Comparison of ENCODE assay signal across 8 cellular contexts in the genomic region with DNA sequence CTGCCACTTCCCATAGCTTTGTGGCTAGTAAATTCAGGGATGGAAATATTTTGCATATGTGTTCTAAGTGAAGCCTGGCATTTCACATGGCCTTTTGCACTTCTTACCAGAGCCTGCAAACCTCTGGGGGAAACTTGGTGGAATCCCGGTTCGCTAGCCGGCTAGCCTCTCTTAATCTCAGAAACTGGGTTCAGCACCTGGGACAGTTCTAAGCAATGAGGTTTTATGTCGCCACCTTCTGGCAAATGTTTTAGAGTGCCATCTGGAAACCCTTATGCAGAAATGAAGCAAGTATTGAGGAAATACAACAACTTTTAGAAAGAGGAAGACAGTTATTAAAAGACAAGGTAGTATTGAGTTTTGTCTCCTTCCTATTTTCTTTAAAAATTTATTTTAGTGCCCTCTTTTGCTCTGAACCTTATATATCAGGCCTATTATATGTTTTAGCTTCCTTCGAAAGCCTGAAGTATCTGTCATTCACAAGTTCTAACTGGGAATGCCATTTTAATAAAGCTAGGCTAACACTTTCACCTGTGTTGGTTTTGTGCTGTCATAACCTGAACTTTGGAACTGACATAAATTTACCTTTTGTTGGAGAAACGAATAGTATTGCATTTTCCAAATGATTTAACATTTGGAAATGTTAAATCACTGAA. TPM values are rescaled to one million over a fixed set of nuclear protein-coding genes. Genes with fewer than 3 reads are reported as not detected.
A peak's percentile ranks its signal among the peaks of the same experiment; 100 is the strongest.
DNase-seq lines count a peak whose midpoint lies in the region; ATAC-seq and TF ChIP-seq lines count a peak whose summit lies in the region.

No MANE protein-coding gene starts in this region.

- 21% methylated on average over 5 of the region's 6 CpGs for WGBS in HUES64

- peak; percentile 55 for TF ChIP-seq CTCF in mesothelial cell of epicardium (IDR thresholded peaks at IDR 0.05; ENCODE audit: unreplicated experiment)

- H3K27me3 ChIP-seq in HUES64 (ENCODE audit: insufficient read depth, low read length), result peaks cover 37% of the 10 kb centered on the region

- no peaks in the 10 kb centered on the region for H3K36me3 ChIP-seq in HUES64 (ENCODE audit: insufficient read depth, low read length)

- DNase-seq in activated CD8-positive, alpha-beta memory T cell treated with anti-CD3 and anti-CD28 coated beads, Interleukin-2, amount 10 ng/mL, durations not matched to agents 7 days and 5 days, result peak; percentile 46
- no peak for DNase-seq in activated CD8-positive, alpha-beta memory T cell treated with anti-CD3 and anti-CD28 coated beads, Interleukin-2, amount 50 U/mL, for 4 hours
- DNase-seq in OCI-M1 (lab: John Stamatoyannopoulos, UW), result peak; percentile 87
- peak; percentile 63 for DNase-seq in dedifferentiated amniotic fluid mesenchymal stem cell (ENCODE audit: extremely low spot score)
- DNase-seq in mesothelial cell of epicardium (ENCODE audit: low spot score in 2 of 2, unreplicated experiment in 2 of 2), result peak in 1 of 2 experiments; percentile 61

- no peak overlapping the region for H3K27ac Mint-ChIP-seq in activated CD8-positive, alpha-beta memory T cell treated with anti-CD3 and anti-CD28 coated beads, Interleukin-2, amount 10 ng/mL, durations not matched to agents 7 days and 5 days
- H3K27ac Mint-ChIP-seq in mesothelial cell of epicardium, result no peak overlapping the region

- H3K36me3 Mint-ChIP-seq in activated CD8-positive, alpha-beta memory T cell treated with anti-CD3 and anti-CD28 coated beads, Interleukin-2, amount 10 ng/mL, durations not matched to agents 7 days and 5 days, result peaks cover 4% of the 10 kb centered on the region
- H3K36me3 Mint-ChIP-seq in mesothelial cell of epicardium, result no peaks in the 10 kb centered on the region

- CTCF ChIA-PET in activated CD8-positive, alpha-beta memory T cell treated with anti-CD3 and anti-CD28 coated beads, Interleukin-2, amount 10 ng/mL, durations not matched to agents 7 days and 5 days (lab: Charles Lee), result no interaction called here

- H3K27ac ChIP-seq in HUES64 (ENCODE audit: low read depth, low read length), result no peak overlapping the region

- ATAC-seq in activated CD8-positive, alpha-beta memory T cell treated with anti-CD3 and anti-CD28 coated beads, Interleukin-2, amount 10 ng/mL, durations not matched to agents 7 days and 5 days, result no peak
- ATAC-seq in GM21526 (IDR thresholded peaks at IDR 0.05; ENCODE audit: low FRiP score, unreplicated experiment) (peak; percentile 89), GM21515 (IDR thresholded peaks at IDR 0.05; ENCODE audit: unreplicated experiment) (no peak)

- H3K27me3 Mint-ChIP-seq in activated CD8-positive, alpha-beta memory T cell treated with anti-CD3 and anti-CD28 coated beads, Interleukin-2, amount 10 ng/mL, durations not matched to agents 7 days and 5 days, result peaks cover 31% of the 10 kb centered on the region
- peaks cover 61% of the 10 kb centered on the region for H3K27me3 Mint-ChIP-seq in mesothelial cell of epicardium (ENCODE audit: low read depth)

- no peaks in the 10 kb centered on the region for H3K9me3 ChIP-seq in HUES64 (ENCODE audit: insufficient read depth, low read depth, low read length)

- no peak overlapping the region for H3K4me3 Mint-ChIP-seq in activated CD8-positive, alpha-beta memory T cell treated with anti-CD3 and anti-CD28 coated beads, Interleukin-2, amount 10 ng/mL, durations not matched to agents 7 days and 5 days
- H3K4me3 Mint-ChIP-seq in mesothelial cell of epicardium, result no peak overlapping the region

- peak overlapping the region; percentile 65 for H3K4me3 ChIP-seq in HUES64 (ENCODE audit: low read length)

- peaks cover 5% of the 10 kb centered on the region for H3K9me3 Mint-ChIP-seq in activated CD8-positive, alpha-beta memory T cell treated with anti-CD3 and anti-CD28 coated beads, Interleukin-2, amount 10 ng/mL, durations not matched to agents 7 days and 5 days (ENCODE audit: low read depth)
- no peaks in the 10 kb centered on the region for H3K9me3 Mint-ChIP-seq in mesothelial cell of epicardium

- H3K4me1 ChIP-seq in HUES64 (ENCODE audit: insufficient read depth, low read length), result peaks cover 7% of the 10 kb centered on the region

- no peak overlapping the region for H3K9ac ChIP-seq in HUES64 (ENCODE audit: low read depth, low read length)

- H3K4me1 Mint-ChIP-seq in activated CD8-positive, alpha-beta memory T cell treated with anti-CD3 and anti-CD28 coated beads, Interleukin-2, amount 10 ng/mL, durations not matched to agents 7 days and 5 days, result no peaks in the 10 kb centered on the region
- peaks cover 16% of the 10 kb centered on the region for H3K4me1 Mint-ChIP-seq in mesothelial cell of epicardium

RNA-seq across cellular contexts. Expression of a gene that starts 1.0 kb away (rescaled TPM):
- not detected for total RNA-seq in activated CD8-positive, alpha-beta memory T cell treated with anti-CD3 and anti-CD28 coated beads, Interleukin-2, amount 10 ng/mL, durations not matched to agents 7 days and 5 days
- polyA plus RNA-seq in HUES64 (2013, experiment 1 of 2), result 3.1 TPM
- 1.4 TPM for polyA plus RNA-seq in HUES64 (2013, experiment 2 of 2)
- 0.13 TPM in 1 of 3 replicates, not detected in the others for total RNA-seq in mesothelial cell of epicardium
